Comparison of ENCODE assay signal across 9 cellular contexts in genomic region chr1:2314297-2314802, GRCh38.
DNase-seq lines count a peak whose midpoint lies in the region; ATAC-seq, FAIRE-seq and TF ChIP-seq lines count a peak whose summit lies in the region.
"Had no signal": no experiment of that assay in that cellular context is flagged by ENCODE, and none has a peak within 500 bp of the region (broad histone marks: within the 10 kb centered on the region; RNA-seq: fewer than 3 reads in every experiment).

No MANE protein-coding gene starts in this region.

- no peaks in the 10 kb centered on the region for H3K9me3 Mint-ChIP-seq in activated naive CD4-positive, alpha-beta T cell treated with anti-CD3 and anti-CD28 coated beads, Interleukin-2, amount 50 U/mL, for 72 hours

- intact Hi-C loops in pancreas (cut with DNase I), result loop anchor here in 1 of 3 donors (5.0 kb wide), 1 partner anchor 117 kb away; no protein-coding TSS in a partner anchor

- H3K27me3 ChIP-seq in WERI-Rb-1 (ENCODE audit: insufficient read depth, low read depth, severe bottlenecking) (no peaks in the 10 kb centered on the region), pancreas (no peaks in the 10 kb centered on the region)

- H3K27ac ChIP-seq in WERI-Rb-1, result peak overlapping the region; percentile 36; the same call in 1 of the 2 replicates
- peak overlapping the region; percentile 18 to 76 (median 61) for H3K27ac ChIP-seq in pancreas

- H3K36me3 Mint-ChIP-seq in activated naive CD4-positive, alpha-beta T cell treated with anti-CD3 and anti-CD28 coated beads, Interleukin-2, amount 50 U/mL, for 72 hours, result no peaks in the 10 kb centered on the region
- H3K36me3 Mint-ChIP-seq: activated naive CD8-positive, alpha-beta T cell had no signal

- 19 to 33% methylated on average over 32 to 51 of the region's 51 CpGs for WGBS in pancreas, 2 donors

- no peaks in the 10 kb centered on the region for H3K36me3 ChIP-seq in WERI-Rb-1
- H3K36me3 ChIP-seq in pancreas, result no peaks in the 10 kb centered on the region

- H3K4me3 ChIP-seq in WERI-Rb-1 (ENCODE audit: low read depth, low read length) (peak overlapping the region; percentile 49), pancreas (peak overlapping the region; percentile 53 to 80 (median 74))

- no peaks in the 10 kb centered on the region for H3K9me3 ChIP-seq in WERI-Rb-1 (ENCODE audit: severe bottlenecking)
- H3K9me3 ChIP-seq in pancreas, result no peaks in the 10 kb centered on the region

- TF ChIP-seq CTCF in WERI-Rb-1 (IDR thresholded peaks at IDR 0.05; ENCODE audit: low read depth, low read length) (no peak), pancreas (IDR thresholded peaks at IDR 0.05) (no peak)

- H3K27ac Mint-ChIP-seq in activated naive CD4-positive, alpha-beta T cell treated with anti-CD3 and anti-CD28 coated beads, Interleukin-2, amount 50 U/mL, for 72 hours, result no peak overlapping the region
- H3K27ac Mint-ChIP-seq: activated naive CD8-positive, alpha-beta T cell had no signal

- no peaks in the 10 kb centered on the region for H3K4me1 ChIP-seq in pancreas

- DNase-seq in activated naive CD4-positive, alpha-beta T cell treated with anti-CD3 and anti-CD28 coated beads, Interleukin-2, amount 50 U/mL, for 72 hours (ENCODE audit: low spot score in 2 of 2), result no peak
- DNase-seq in activated naive CD4-positive, alpha-beta T cell treated with Interleukin-2 at 50 U/mL for 16 hours, result no peak
- peak; percentile 66 for DNase-seq in WERI-Rb-1
- DNase-seq in glomerular visceral epithelial cell (ENCODE audit: extremely low spot score), result peak; percentile 73
- peak in 4 of 6 donors; percentile 50 to 78 (median 69) for DNase-seq in pancreas
- no peak for DNase-seq in putamen (ENCODE audit: low spot score)
- no peak for DNase-seq in NCI-H1436 treated with DMSO at 0.1 percent for 48 hours (lab: John Stamatoyannopoulos, UW)
- DNase-seq in NCI-H187 (lab: John Stamatoyannopoulos, UW), result no peak

- peak; percentile 10 to 21 for ATAC-seq in activated naive CD4-positive, alpha-beta T cell treated with anti-CD3 and anti-CD28 coated beads, Interleukin-2, amount 50 U/mL, for 72 hours
- ATAC-seq in pancreas, result peak; percentile 8 to 49 (median 44)

- FAIRE-seq in pancreas (lab: Jason Lieb, UNC), result no peak

Comparison
In these comparisons a context has a peak if more than half of its experiments do, and no peak if none do; other contexts are left out.
1. DNase-seq: peak in WERI-Rb-1 (single experiment), glomerular visceral epithelial cell (single experiment) and pancreas (4 of 6); none in activated naive CD4-positive, alpha-beta T cell treated with anti-CD3 and anti-CD28 coated beads, Interleukin-2, amount 50 U/mL, for 72 hours (0 of 2), activated naive CD4-positive, alpha-beta T cell treated with Interleukin-2 at 50 U/mL for 16 hours (single experiment), putamen (single experiment), NCI-H1436 treated with DMSO at 0.1 percent for 48 hours (single experiment) and NCI-H187 (0 of 2).